In the genomic region with DNA sequence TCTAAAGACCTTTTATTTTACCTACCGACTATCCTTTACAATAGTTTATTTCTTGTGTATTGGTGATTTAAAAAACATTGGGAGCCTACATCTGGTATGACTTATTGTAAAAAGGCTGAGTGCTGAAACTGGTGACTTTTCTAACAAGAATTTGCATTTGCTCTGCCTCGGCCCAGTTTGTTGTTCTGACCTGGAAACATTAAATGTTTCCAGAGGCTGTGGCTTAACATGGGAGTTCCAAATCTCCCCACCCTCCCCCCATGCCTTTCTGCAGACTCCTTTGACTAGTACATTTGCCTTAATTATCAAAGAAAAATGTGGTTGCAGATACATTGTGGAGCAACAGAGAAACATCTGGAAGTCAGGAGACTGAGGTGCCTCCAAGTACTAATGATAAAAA, we compare ENCODE assay signal across 28 cellular contexts. TPM values are rescaled to one million over a fixed set of nuclear protein-coding genes. Genes with fewer than 3 reads are reported as not detected.
DNase-seq lines count a peak whose midpoint lies in the region; ATAC-seq, FAIRE-seq and TF ChIP-seq lines count a peak whose summit lies in the region.
"Had no signal": no experiment of that assay in that cellular context is flagged by ENCODE, and none has a peak within 500 bp of the region (broad histone marks: within the 10 kb centered on the region; RNA-seq: fewer than 3 reads in every experiment).

No MANE protein-coding gene starts in this region.

- H3K27me3 ChIP-seq in astrocyte (ENCODE audit: insufficient read depth, low read length), result no peaks in the 10 kb centered on the region
- H3K27me3 ChIP-seq: dorsolateral prefrontal cortex, tibial artery had no signal

- no peak overlapping the region for H3K4me2 ChIP-seq in astrocyte (ENCODE audit: low read length)

- peak; percentile 91 for DNase-seq in GM04504 (ENCODE audit: low read depth)
- peak; percentile 59 for DNase-seq in astrocyte (ENCODE audit: low read depth)
- DNase-seq in fibroblast of the aortic adventitia (ENCODE audit: low read depth), result peak; percentile 67
- DNase-seq in middle frontal gyrus (ENCODE audit: extremely low spot score, low spot score), result no peak
- DNase-seq in left ventricle myocardium superior, result no peak
- DNase-seq: activated CD4-positive, alpha-beta T cell treated with anti-CD3 and anti-CD28 coated beads, Interleukin-2, amount 50 U/mL, for 4 hours; activated effector memory CD4-positive, alpha-beta T cell treated with Interleukin-2 at 50 U/mL for 16 hours; caudate nucleus; dorsolateral prefrontal cortex; glutamatergic neuron; GOT3; left colon; NCI-H1092; NCI-H2029; nephron progenitor cell; small intestine; stimulated activated CD4-positive, alpha-beta T cell treated with anti-CD3 and anti-CD28 coated beads, Interleukin-2, amount 100 ng/mL, for 48 hours; stimulated activated naive CD4-positive, alpha-beta T cell treated with Interleukin-2 at 50 U/mL for 16 hours; tibial artery had no signal

- no peaks in the 10 kb centered on the region for H3K36me3 ChIP-seq in astrocyte (ENCODE audit: insufficient read depth, low read length)
- H3K36me3 ChIP-seq: tibial artery had no signal

- no peaks in the 10 kb centered on the region for H3K4me1 ChIP-seq in astrocyte (ENCODE audit: insufficient read depth, low read length)
- H3K4me1 ChIP-seq: tibial artery had no signal

- no peak for FAIRE-seq in astrocyte (lab: Jason Lieb, UNC)
- FAIRE-seq: HTR-8/SVneo, RCC 7860, small intestine had no signal

- no peaks in the 10 kb centered on the region for H3K79me2 ChIP-seq in astrocyte (ENCODE audit: insufficient read depth, low read length)

- no peak overlapping the region for H3K27ac ChIP-seq in astrocyte (ENCODE audit: low read depth, low read length)
- H3K27ac ChIP-seq: dorsolateral prefrontal cortex, epithelial cell of prostate, SK-N-MC, tibial artery had no signal

- H3K27me3 Mint-ChIP-seq in astrocyte (ENCODE audit: low read depth, unreplicated experiment), result no peaks in the 10 kb centered on the region

- H3K4me3 Mint-ChIP-seq in astrocyte (ENCODE audit: unreplicated experiment), result no peak overlapping the region
- H3K4me3 Mint-ChIP-seq: CD14-positive monocyte; nephron progenitor cell; T-helper 2 cell treated with Interferon-gamma antibody and Interleukin-4, amounts not matched to agents 5 μg/mL and 100 μg/mL, for 36 hours; WTC11 had no signal

- no peaks in the 10 kb centered on the region for H3K9me3 ChIP-seq in astrocyte (ENCODE audit: insufficient read depth, low read depth, low read length)
- H3K9me3 ChIP-seq: tibial artery had no signal

- no peak for ATAC-seq in HG03439 (IDR thresholded peaks at IDR 0.05; ENCODE audit: unreplicated experiment)
- ATAC-seq in GM18870 (IDR thresholded peaks at IDR 0.05; ENCODE audit: unreplicated experiment), result no peak
- no peak for ATAC-seq in left ventricle myocardium superior
- ATAC-seq: left colon, WTC11 had no signal

- H3K9ac ChIP-seq in astrocyte (ENCODE audit: low read length), result no peak overlapping the region

- H3K27ac Mint-ChIP-seq in astrocyte (ENCODE audit: unreplicated experiment), result no peak overlapping the region
- H3K27ac Mint-ChIP-seq: CD14-positive monocyte; nephron progenitor cell; T-helper 2 cell treated with Interferon-gamma antibody and Interleukin-4, amounts not matched to agents 5 μg/mL and 100 μg/mL, for 36 hours had no signal

- H3K4me3 ChIP-seq in astrocyte (ENCODE audit: insufficient read depth, low read depth, low read length) (no peak overlapping the region), fibroblast of the aortic adventitia (ENCODE audit: low read depth, low read length) (no peak overlapping the region)
- H3K4me3 ChIP-seq: dorsolateral prefrontal cortex, SK-N-MC, tibial artery had no signal

- H3K9me3 Mint-ChIP-seq in astrocyte (ENCODE audit: unreplicated experiment), result peaks cover 3% of the 10 kb centered on the region
- H3K9me3 Mint-ChIP-seq: T-helper 2 cell treated with Interferon-gamma antibody and Interleukin-4, amounts not matched to agents 5 μg/mL and 100 μg/mL, for 36 hours had no signal

- no peaks in the 10 kb centered on the region for H3K36me3 Mint-ChIP-seq in astrocyte (ENCODE audit: low read depth, unreplicated experiment)
- H3K36me3 Mint-ChIP-seq: CD14-positive monocyte had no signal

- intact Hi-C loops in left ventricle myocardium superior (cut with micrococcal nuclease), result no loop called here

- no peaks in the 10 kb centered on the region for H4K20me1 ChIP-seq in astrocyte (ENCODE audit: insufficient read depth, low read length)

- TF ChIP-seq CTCF in astrocyte (IDR thresholded peaks at IDR 0.05; ENCODE audit: insufficient read depth, low read depth, low read length) (no peak), fibroblast of the aortic adventitia (IDR thresholded peaks at IDR 0.05; ENCODE audit: insufficient read depth, low read length) (no peak)

- no peak overlapping the region for H2AFZ ChIP-seq in astrocyte (ENCODE audit: low read depth, low read length)

- H3K4me1 Mint-ChIP-seq in astrocyte (ENCODE audit: low read depth, unreplicated experiment), result peaks cover 5% of the 10 kb centered on the region
- H3K4me1 Mint-ChIP-seq: CD14-positive monocyte had no signal

RNA-seq across cellular contexts. Expression of gene SPCS3, which starts 39.8 kb away (rescaled TPM):
- total RNA-seq in astrocyte, result 207 and 225 TPM in 2 replicates
- total RNA-seq in fibroblast of the aortic adventitia (ENCODE audit: low replicate concordance), result 45.5 and 148 TPM in 2 replicates
- total RNA-seq in left ventricle myocardium superior, result 81.0 TPM

Comparison
In these comparisons a context has a peak if more than half of its experiments do, and no peak if none do; other contexts are left out.
1. DNase-seq: peak in GM04504 (single experiment), astrocyte (single experiment) and fibroblast of the aortic adventitia (single experiment); none in middle frontal gyrus (single experiment) and left ventricle myocardium superior (single experiment).